Comparison of ENCODE assay signal across 21 cellular contexts in the genomic region with DNA sequence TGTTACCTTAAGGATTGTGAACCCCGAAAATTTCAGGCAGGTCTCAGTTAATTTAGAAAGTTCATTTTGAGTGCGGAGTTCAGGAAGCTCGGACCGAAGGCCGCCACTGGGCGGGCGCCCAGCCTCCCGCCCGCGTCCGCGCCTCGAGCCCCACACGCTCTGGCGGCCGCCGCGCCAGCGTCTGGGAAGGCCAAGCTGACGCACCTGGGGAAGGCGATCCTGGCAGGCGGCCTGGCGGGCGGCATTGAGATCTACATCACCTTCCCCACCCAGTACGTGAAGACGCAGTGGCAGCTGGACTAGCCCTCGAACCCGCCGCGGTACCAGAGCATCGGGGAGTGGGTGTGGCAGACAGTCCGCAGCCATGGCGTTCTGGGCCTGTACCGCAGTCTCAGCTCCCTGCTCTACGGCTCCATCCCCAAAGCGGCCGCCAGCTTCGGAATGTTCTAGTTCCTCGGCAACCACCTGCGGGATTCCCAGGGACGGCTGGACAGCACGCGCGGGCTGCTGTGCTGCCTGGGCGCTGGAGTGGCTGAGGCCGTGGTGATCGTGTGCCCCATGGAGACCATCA.
DNase-seq lines count a peak whose midpoint lies in the region; ATAC-seq, FAIRE-seq and TF ChIP-seq lines count a peak whose summit lies in the region.
"Had no signal": no experiment of that assay in that cellular context is flagged by ENCODE, and none has a peak within 500 bp of the region (broad histone marks: within the 10 kb centered on the region; RNA-seq: fewer than 3 reads in every experiment).

No MANE protein-coding gene starts in this region.

- no peak overlapping the region for H2BK120ac ChIP-seq in neuronal stem cell (ENCODE audit: low read depth, low read length)

- CTCF ChIA-PET in endothelial cell of umbilical vein (lab: Charles Lee) = no interaction called here

- H3K9me1 ChIP-seq in endothelial cell of umbilical vein (replicated peaks; ENCODE audit: control insufficient read depth, extremely low read depth, insufficient read depth, low read length) = no peaks in the 10 kb centered on the region

- ATAC-seq in left ventricle myocardium superior = no peak
- ATAC-seq in aorta (ENCODE audit: low FRiP score) = no peak
- ATAC-seq in HG02973 (IDR thresholded peaks at IDR 0.05; ENCODE audit: unreplicated experiment) = no peak
- ATAC-seq: A549 had no signal

- H3K14ac ChIP-seq in neuronal stem cell (ENCODE audit: low read length) = no peak overlapping the region

- H3K27ac ChIP-seq in right atrium auricular region (no peak overlapping the region), endothelial cell of umbilical vein (ENCODE audit: insufficient read depth, low read depth, low read length) (no peak overlapping the region), neuronal stem cell (replicated peaks; ENCODE audit: low read length) (no peak overlapping the region), aorta (ENCODE audit: low read depth in 1 of 2, low read length in 2 of 2) (no peak overlapping the region)
- H3K27ac ChIP-seq: A549, epithelial cell of prostate, vagina had no signal

- no peaks in the 10 kb centered on the region for H4K20me1 ChIP-seq in endothelial cell of umbilical vein (replicated peaks; ENCODE audit: control insufficient read depth, extremely low read depth, insufficient read depth, low read length)

- WGBS in neuronal stem cell (ENCODE audit: extremely low coverage in 2 of 2, insufficient read length in 2 of 2, insufficient replicate concordance in 1 of 2), 2 donors = no CpG with 5 or more reads among the region's 47 CpGs
- 33 to 43% methylated on average over 47 of the region's 47 CpGs for WGBS in aorta, 2 donors

- no peaks in the 10 kb centered on the region for H3K79me2 ChIP-seq in endothelial cell of umbilical vein (ENCODE audit: control insufficient read depth, insufficient read depth, low read length)

- dilution Hi-C loops in endothelial cell of umbilical vein (cut with MboI; ENCODE audit: extremely low pct_ligation_motif_present, low sequenced_read_pairs) = no loop called here

- peak; percentile 37 for DNase-seq in left ventricle myocardium superior
- no peak for DNase-seq in right atrium auricular region (ENCODE audit: low spot score)
- no peak for DNase-seq in endothelial cell of umbilical vein (ENCODE audit: low read depth, low spot score)
- DNase-seq in neuronal stem cell (ENCODE audit: low spot score) = no peak
- DNase-seq in aorta = peak; percentile 55 to 79
- no peak for DNase-seq in NCI-H526 treated with DMSO at 0.1 percent for 48 hours (lab: John Stamatoyannopoulos, UW)
- no peak for DNase-seq in H54 (ENCODE audit: insufficient read length, low spot score)
- DNase-seq: activated CD4-positive, alpha-beta T cell treated with anti-CD3 and anti-CD28 coated beads for 48 hours; activated T-cell treated with anti-CD3 and anti-CD28 coated beads, Interleukin-2, amount 50 U/mL, for 24 hours; BE2C; central memory CD4-positive, alpha-beta T cell; hippocampal formation; NCI-H1048; NCI-H187 had no signal

- TF ChIP-seq POLR2A in endothelial cell of umbilical vein (IDR thresholded peaks at IDR 0.05; ENCODE audit: low read depth, low read length) (no peak), H54 (IDR thresholded peaks at IDR 0.05; ENCODE audit: low read depth, low read length) (no peak)

- H3K27me3 ChIP-seq in right atrium auricular region = no peaks in the 10 kb centered on the region
- no peaks in the 10 kb centered on the region for H3K27me3 ChIP-seq in endothelial cell of umbilical vein (ENCODE audit: control insufficient read depth in 2 of 2, insufficient read depth in 2 of 2, low read length in 2 of 2)
- H3K27me3 ChIP-seq in neuronal stem cell (ENCODE audit: control insufficient read depth in 3 of 3, insufficient read depth in 3 of 3, low read depth in 1 of 3, low read length in 3 of 3) = no peaks in the 10 kb centered on the region
- no peaks in the 10 kb centered on the region for H3K27me3 ChIP-seq in aorta (ENCODE audit: control insufficient read depth in 1 of 2, insufficient read depth in 2 of 2, low read length in 1 of 2)
- H3K27me3 ChIP-seq: BE2C, vagina had no signal

- peak overlapping the region; percentile 97 for H4K8ac ChIP-seq in neuronal stem cell (ENCODE audit: low read depth, low read length)

- no peak overlapping the region for H4K91ac ChIP-seq in neuronal stem cell (ENCODE audit: low read depth, low read length, poor library complexity)

- H2BK12ac ChIP-seq in neuronal stem cell (ENCODE audit: low read length) = peak overlapping the region; percentile 80

- TF ChIP-seq CTCF in right atrium auricular region (IDR thresholded peaks at IDR 0.05) = no peak
- no peak for TF ChIP-seq CTCF in endothelial cell of umbilical vein (IDR thresholded peaks at IDR 0.05; ENCODE audit: extremely low read depth in 1 of 2, insufficient read depth in 1 of 2, low read depth in 1 of 2, low read length in 2 of 2)

- FAIRE-seq in endothelial cell of umbilical vein (lab: Jason Lieb, UNC) (no peak), H54 (lab: Jason Lieb, UNC) (no peak)
- FAIRE-seq: A549, frontal cortex, G401.6 had no signal

- H2AFZ ChIP-seq in endothelial cell of umbilical vein (ENCODE audit: low read depth, low read length) (peak overlapping the region; percentile 87), neuronal stem cell (ENCODE audit: low read length) (no peak overlapping the region)

- intact Hi-C loops in left ventricle myocardium superior (cut with micrococcal nuclease) (no loop called here), endothelial cell of umbilical vein (cut with micrococcal nuclease) (no loop called here), aorta (cut with DNase I) (no loop called here)

- H2BK5ac ChIP-seq in neuronal stem cell (ENCODE audit: low read length) = no peak overlapping the region

- H3K9ac ChIP-seq in endothelial cell of umbilical vein (replicated peaks; ENCODE audit: extremely low read depth, insufficient read depth, low read length) (no peak overlapping the region), neuronal stem cell (ENCODE audit: low read depth, low read length, poor library complexity) (peak overlapping the region; percentile 32)

- H3K79me1 ChIP-seq in neuronal stem cell (ENCODE audit: low read depth, low read length) = no peaks in the 10 kb centered on the region

- H3K9me3 ChIP-seq in right atrium auricular region = no peaks in the 10 kb centered on the region
- no peaks in the 10 kb centered on the region for H3K9me3 ChIP-seq in endothelial cell of umbilical vein (replicated peaks; ENCODE audit: control insufficient read depth, insufficient read depth, low read length)
- peaks cover 4 to 8% of the 10 kb centered on the region in 2 donors for H3K9me3 ChIP-seq in neuronal stem cell (replicated peaks in 1 of 2; ENCODE audit: control insufficient read depth in 2 of 2, insufficient read depth in 1 of 2, low read depth in 1 of 2, low read length in 2 of 2)
- H3K9me3 ChIP-seq in aorta (ENCODE audit: control insufficient read depth, low read length) = no peaks in the 10 kb centered on the region
- H3K9me3 ChIP-seq: BE2C, HAP-1, vagina had no signal

- POLR2A ChIA-PET in endothelial cell of umbilical vein (lab: Charles Lee) = no interaction called here

- no TSS peak for BruUV-seq in endothelial cell of umbilical vein (replicated peaks; lab: Mats Ljungman, UMichigan)

- H3K4me1 ChIP-seq in right atrium auricular region (peaks cover 0 to 4% of the 10 kb centered on the region in 2 donors), endothelial cell of umbilical vein (ENCODE audit: control insufficient read depth, extremely low read depth, insufficient read depth, low read length) (no peaks in the 10 kb centered on the region), neuronal stem cell (ENCODE audit: control insufficient read depth in 2 of 2, insufficient read depth in 1 of 2, low read depth in 1 of 2, low read length in 2 of 2) (no peaks in the 10 kb centered on the region), aorta (ENCODE audit: control insufficient read depth in 1 of 2, insufficient read depth in 2 of 2, low read length in 2 of 2) (no peaks in the 10 kb centered on the region)
- H3K4me1 ChIP-seq: A549, BE2C, HAP-1, vagina had no signal

- H3K4me3 ChIP-seq in right atrium auricular region (peak overlapping the region in 1 of 2 donors; percentile 33), endothelial cell of umbilical vein (replicated peaks in 1 of 3; ENCODE audit: insufficient read depth in 1 of 3, low read depth in 1 of 3, low read length in 3 of 3) (no peak overlapping the region), neuronal stem cell (ENCODE audit: low read length in 2 of 2) (no peak overlapping the region), aorta (ENCODE audit: low read length in 2 of 2) (no peak overlapping the region)
- H3K4me3 ChIP-seq: A549, HAP-1 had no signal

- no peak overlapping the region for H3K18ac ChIP-seq in neuronal stem cell (ENCODE audit: low read length)

- peak overlapping the region; percentile 75 for H3K23ac ChIP-seq in neuronal stem cell (ENCODE audit: low read depth, low read length, poor library complexity)

- peak overlapping the region; percentile 32 for H2AK5ac ChIP-seq in neuronal stem cell (ENCODE audit: low read depth, low read length)

- H3K4ac ChIP-seq in neuronal stem cell (ENCODE audit: low read length) = no peak overlapping the region

- H2BK15ac ChIP-seq in neuronal stem cell (ENCODE audit: low read length) = no peak overlapping the region

- H3K4me2 ChIP-seq in endothelial cell of umbilical vein (ENCODE audit: insufficient read depth, low read length) (peak overlapping the region; percentile 38), neuronal stem cell (ENCODE audit: insufficient read depth, low read length, poor library complexity, severe bottlenecking) (no peak overlapping the region)
- H3K4me2 ChIP-seq: A549 had no signal

- H3K36me3 ChIP-seq in right atrium auricular region (no peaks in the 10 kb centered on the region), endothelial cell of umbilical vein (ENCODE audit: control insufficient read depth in 2 of 2, extremely low read depth in 1 of 2, insufficient read depth in 2 of 2, low read length in 2 of 2) (no peaks in the 10 kb centered on the region), neuronal stem cell (replicated peaks in 1 of 2; ENCODE audit: control insufficient read depth in 2 of 2, insufficient read depth in 2 of 2, low read length in 2 of 2) (no peaks in the 10 kb centered on the region), aorta (ENCODE audit: control insufficient read depth in 1 of 2, insufficient read depth in 2 of 2, low read length in 1 of 2) (no peaks in the 10 kb centered on the region)
- H3K36me3 ChIP-seq: BE2C, HAP-1, vagina had no signal

TF ChIP-seq in endothelial cell of umbilical vein, 7 proteins besides CTCF, POLR2A, EP300 and RAD21:
- no peak for TF ChIP-seq EZH2 (IDR thresholded peaks at IDR 0.05; ENCODE audit: borderline replicate concordance, low read depth, low read length, severe bottlenecking)
TF ChIP-seq in endothelial cell of umbilical vein: peak in this region for 0.

Comparison
In these comparisons a context has a peak if more than half of its experiments do, and no peak if none do; other contexts are left out.
1. DNase-seq: peak in left ventricle myocardium superior (single experiment) and aorta (2 of 2); none in right atrium auricular region (single experiment), endothelial cell of umbilical vein (single experiment), neuronal stem cell (single experiment), NCI-H526 treated with DMSO at 0.1 percent for 48 hours (single experiment) and H54 (single experiment).